ENCODE assay signal across 15 cellular contexts in genomic region chr3:147383617-147384016, GRCh38. TPM values are rescaled to one million over a fixed set of nuclear protein-coding genes. Genes with fewer than 3 reads are reported as not detected.
DNase-seq lines count a peak whose midpoint lies in the region; ATAC-seq and TF ChIP-seq lines count a peak whose summit lies in the region.
"Had no signal": no experiment of that assay in that cellular context is flagged by ENCODE, and none has a peak within 500 bp of the region (broad histone marks: within the 10 kb centered on the region; RNA-seq: fewer than 3 reads in every experiment).

No MANE protein-coding gene starts in this region.

- no peaks in the 10 kb centered on the region for H3K36me3 Mint-ChIP-seq in neural crest cell (ENCODE audit: low read depth)

- no peaks in the 10 kb centered on the region for H3K9me3 Mint-ChIP-seq in neural crest cell

- H3K27me3 Mint-ChIP-seq in neural crest cell (ENCODE audit: low read depth): peaks cover 98% of the 10 kb centered on the region

- TF ChIP-seq CTCF in GM06990 (IDR thresholded peaks at IDR 0.05; ENCODE audit: insufficient read depth, low read length, poor library complexity, severe bottlenecking): peak; percentile 62
- peak; percentile 39 for TF ChIP-seq CTCF in LNCAP (IDR thresholded peaks at IDR 0.05)
- TF ChIP-seq CTCF in astrocyte of the spinal cord (IDR thresholded peaks at IDR 0.05; ENCODE audit: low read depth, low read length): peak; percentile 47
- TF ChIP-seq CTCF in neural crest cell (conservative IDR thresholded peaks at IDR 0.05): peak; percentile 43

- no peak for DNase-seq in GM06990 (ENCODE audit: extremely low read depth, insufficient read length)
- DNase-seq in astrocyte of the spinal cord (ENCODE audit: low read depth, low spot score): no peak
- no peak for DNase-seq in neural crest cell (ENCODE audit: low read depth, low spot score)
- no peak for DNase-seq in stimulated activated CD4-positive, alpha-beta T cell treated with anti-CD3 and anti-CD28 coated beads, Interleukin-12 subunit alpha, Interleukin-12 subunit beta, amount 100 ng/mL, for 4 hours
- DNase-seq in inferior parietal cortex (ENCODE audit: extremely low spot score): no peak
- DNase-seq in NCI-H510A (lab: John Stamatoyannopoulos, UW): no peak
- DNase-seq: activated CD4-positive, alpha-beta T cell treated with anti-CD3 and anti-CD28 coated beads, Interleukin-2, amount 50 U/mL, for 1 hour; activated naive CD4-positive, alpha-beta T cell treated with anti-CD3 and anti-CD28 coated beads for 36 hours; IMR-90; NCI-H2171; thyroid gland had no signal

- no peak overlapping the region for H3K4me3 ChIP-seq in GM06990 (replicated peaks; ENCODE audit: low read depth, low read length)
- H3K4me3 ChIP-seq in astrocyte of the spinal cord (ENCODE audit: low read depth, low read length): no peak overlapping the region
- H3K4me3 ChIP-seq: thyroid gland had no signal

- peak overlapping the region; percentile 35 for H3K4me3 Mint-ChIP-seq in neural crest cell
- H3K4me3 Mint-ChIP-seq: activated naive CD4-positive, alpha-beta T cell treated with anti-CD3 and anti-CD28 coated beads for 36 hours; dendritic cell treated with granulocyte-macrophage colony-stimulating factor and Interleukin-4, amounts not matched to agents 40 ng/mL and 50 ng/mL, for 4 days had no signal

- no peaks in the 10 kb centered on the region for H3K27me3 ChIP-seq in GM06990 (replicated peaks; ENCODE audit: control insufficient read depth, insufficient read depth, low read length)

- H3K4me1 Mint-ChIP-seq in neural crest cell: peaks cover 82% of the 10 kb centered on the region

- no peak for ATAC-seq in GM18519 (IDR thresholded peaks at IDR 0.05; ENCODE audit: low FRiP score, unreplicated experiment)

- H3K27ac Mint-ChIP-seq in neural crest cell (ENCODE audit: unreplicated experiment): no peak overlapping the region
- H3K27ac Mint-ChIP-seq: activated naive CD4-positive, alpha-beta T cell treated with anti-CD3 and anti-CD28 coated beads for 36 hours; dendritic cell treated with granulocyte-macrophage colony-stimulating factor and Interleukin-4, amounts not matched to agents 40 ng/mL and 50 ng/mL, for 4 days had no signal

- in situ Hi-C loops in astrocyte of the spinal cord (cut with HindIII; ENCODE audit: low sequenced_read_pairs): loop anchor here (25.0 kb wide), 2 partner anchors 571 to 704 kb away; no protein-coding TSS in a partner anchor

- no peaks in the 10 kb centered on the region for H3K36me3 ChIP-seq in GM06990 (ENCODE audit: control insufficient read depth, insufficient read depth, low read length)
- H3K36me3 ChIP-seq: thyroid gland had no signal

RNA-seq across cellular contexts. Expression of gene ZIC4, which starts 22.7 kb away (rescaled TPM):
- 4.5 and 6.1 TPM in 2 replicates for total RNA-seq in neural crest cell
- total RNA-seq: activated naive CD4-positive, alpha-beta T cell treated with anti-CD3 and anti-CD28 coated beads for 36 hours; IMR-90; renal cortical epithelial cell; thyroid gland had no signal

RNA-seq across cellular contexts. Expression of gene ZIC1, which starts 25.5 kb away (rescaled TPM):
- total RNA-seq in neural crest cell: 54.3 and 64.5 TPM in 2 replicates
- total RNA-seq: activated naive CD4-positive, alpha-beta T cell treated with anti-CD3 and anti-CD28 coated beads for 36 hours; IMR-90; renal cortical epithelial cell; thyroid gland had no signal
